ENCODE assay signal across 33 cellular contexts in genomic region chr19:36010402-36010801, GRCh38. TPM values are rescaled to one million over a fixed set of nuclear protein-coding genes. Genes with fewer than 3 reads are reported as not detected.
DNase-seq lines count a peak whose midpoint lies in the region; ATAC-seq and TF ChIP-seq lines count a peak whose summit lies in the region.
"Had no signal": no experiment of that assay in that cellular context is flagged by ENCODE, and none has a peak within 500 bp of the region (broad histone marks: within the 10 kb centered on the region; RNA-seq: fewer than 3 reads in every experiment).

No MANE protein-coding gene starts in this region.

- H3K4me3 Mint-ChIP-seq in activated naive CD8-positive, alpha-beta T cell: peak overlapping the region; percentile 32
- no peak overlapping the region for H3K4me3 Mint-ChIP-seq in activated naive CD8-positive, alpha-beta T cell treated with anti-CD3 and anti-CD28 coated beads for 36 hours
- peak overlapping the region; percentile 79 for H3K4me3 Mint-ChIP-seq in type B pancreatic cell
- H3K4me3 Mint-ChIP-seq: activated CD8-positive, alpha-beta memory T cell treated with anti-CD3 and anti-CD28 coated beads, Interleukin-2, amount 10 ng/mL, durations not matched to agents 7 days and 5 days had no signal

- no peak for ATAC-seq in GM21360 (IDR thresholded peaks at IDR 0.05; ENCODE audit: unreplicated experiment)
- ATAC-seq: activated CD8-positive, alpha-beta memory T cell treated with anti-CD3 and anti-CD28 coated beads, Interleukin-2, amount 10 ng/mL, durations not matched to agents 7 days and 5 days; left cardiac atrium; stimulated activated naive CD8-positive, alpha-beta T cell treated with anti-CD3 and anti-CD28 coated beads, Interleukin-15, Interleukin-2, amounts not matched to agents 100 U/mL and 50 U/mL, for 24 hours had no signal

- DNase-seq in activated naive CD8-positive, alpha-beta T cell treated with anti-CD3 and anti-CD28 coated beads for 36 hours: no peak
- DNase-seq in esophagus muscularis mucosa (ENCODE audit: extremely low spot score): no peak
- no peak for DNase-seq in type B pancreatic cell (ENCODE audit: extremely low spot score, unreplicated experiment)
- DNase-seq in stimulated activated CD4-positive, alpha-beta T cell treated with anti-CD3 and anti-CD28 coated beads, Interleukin-4, amount 100 ng/mL, for 4 hours: no peak
- DNase-seq in NCI-H69 (lab: John Stamatoyannopoulos, UW): no peak
- DNase-seq: activated CD4-positive, alpha-beta T cell treated with anti-CD3 and anti-CD28 coated beads, Interleukin-2, amount 10 ng/mL, durations not matched to agents 7 days and 5 days; activated CD8-positive, alpha-beta memory T cell treated with anti-CD3 and anti-CD28 coated beads, Interleukin-2, amount 10 ng/mL, durations not matched to agents 7 days and 5 days; activated naive CD4-positive, alpha-beta T cell treated with anti-CD3 and anti-CD28 coated beads, Interleukin-2, amount 50 U/mL, for 16 hours; DMS79; endodermal cell; esophagus squamous epithelium; foreskin melanocyte; GDM1; KBM-7; left cardiac atrium; MM.1S; NCI-H1417 treated with DMSO at 0.1 percent for 48 hours; NCI-H2081 treated with DMSO at 0.1 percent for 48 hours; NCI-H345; NCI-H748 treated with DMSO at 0.1 percent for 48 hours; nucleus accumbens; Peyer's patch; SJCRH30; stimulated activated CD4-positive, alpha-beta T cell treated with anti-CD3 and anti-CD28 coated beads, Interleukin-15, amount 100 ng/mL, for 24 hours; stimulated activated naive CD8-positive, alpha-beta T cell treated with anti-CD3 and anti-CD28 coated beads, Interleukin-15, Interleukin-2, amounts not matched to agents 100 U/mL and 50 U/mL, for 24 hours; thyroid gland had no signal

- no peak for TF ChIP-seq CTCF in VCaP (conservative IDR thresholded peaks at IDR 0.05)
- no peak for TF ChIP-seq CTCF in esophagus muscularis mucosa (IDR thresholded peaks at IDR 0.05)
- no peak for TF ChIP-seq CTCF in type B pancreatic cell (conservative IDR thresholded peaks at IDR 0.05)

- no peaks in the 10 kb centered on the region for H3K9me3 ChIP-seq in esophagus muscularis mucosa
- H3K9me3 ChIP-seq: esophagus squamous epithelium, HAP-1, Peyer's patch, SJCRH30, thyroid gland had no signal

- H3K36me3 ChIP-seq in esophagus muscularis mucosa: peaks cover 0 to 1% (median 0%) of the 10 kb centered on the region in 4 donors
- H3K36me3 ChIP-seq: cardiac muscle cell, esophagus squamous epithelium, HAP-1, Peyer's patch, SJCRH30, thyroid gland had no signal

- no peak for TF ChIP-seq POLR2A in esophagus muscularis mucosa (IDR thresholded peaks at IDR 0.05; ENCODE audit: low read depth)

- no peak overlapping the region for H3K4me3 ChIP-seq in esophagus muscularis mucosa
- H3K4me3 ChIP-seq: cardiac muscle cell, HAP-1, hepatocyte, SJCRH30 had no signal

- no peaks in the 10 kb centered on the region for H3K36me3 Mint-ChIP-seq in activated naive CD8-positive, alpha-beta T cell
- peaks cover 11% of the 10 kb centered on the region for H3K36me3 Mint-ChIP-seq in activated naive CD8-positive, alpha-beta T cell treated with anti-CD3 and anti-CD28 coated beads for 36 hours
- peaks cover 4% of the 10 kb centered on the region for H3K36me3 Mint-ChIP-seq in type B pancreatic cell
- H3K36me3 Mint-ChIP-seq: activated CD8-positive, alpha-beta memory T cell treated with anti-CD3 and anti-CD28 coated beads, Interleukin-2, amount 10 ng/mL, durations not matched to agents 7 days and 5 days had no signal

- no peak overlapping the region for H3K27ac Mint-ChIP-seq in activated naive CD8-positive, alpha-beta T cell
- no peak overlapping the region for H3K27ac Mint-ChIP-seq in activated naive CD8-positive, alpha-beta T cell treated with anti-CD3 and anti-CD28 coated beads for 36 hours
- H3K27ac Mint-ChIP-seq in type B pancreatic cell: no peak overlapping the region
- H3K27ac Mint-ChIP-seq: activated CD8-positive, alpha-beta memory T cell treated with anti-CD3 and anti-CD28 coated beads, Interleukin-2, amount 10 ng/mL, durations not matched to agents 7 days and 5 days; endodermal cell had no signal

- peak overlapping the region; percentile 97; the same call in 1 of the 2 replicates for H3K27ac ChIP-seq in VCaP
- H3K27ac ChIP-seq in esophagus muscularis mucosa (replicated peaks in 1 of 4): peak overlapping the region; percentile 20 to 81 (median 80)
- H3K27ac ChIP-seq: cardiac muscle cell, hepatocyte, SJCRH30 had no signal

- peaks cover 34% of the 10 kb centered on the region for H3K4me1 Mint-ChIP-seq in activated naive CD8-positive, alpha-beta T cell (ENCODE audit: low read depth)
- H3K4me1 Mint-ChIP-seq in activated naive CD8-positive, alpha-beta T cell treated with anti-CD3 and anti-CD28 coated beads for 36 hours: peaks cover 28% of the 10 kb centered on the region
- H3K4me1 Mint-ChIP-seq in type B pancreatic cell (ENCODE audit: unreplicated experiment): peaks cover 29% of the 10 kb centered on the region

- intact Hi-C loops in esophagus muscularis mucosa (cut with DNase I): no loop called here

- 90% methylated on average over 11 of the region's 11 CpGs for WGBS in esophagus muscularis mucosa

- no peaks in the 10 kb centered on the region for H3K9me3 Mint-ChIP-seq in activated naive CD8-positive, alpha-beta T cell (ENCODE audit: low read depth)
- H3K9me3 Mint-ChIP-seq in activated naive CD8-positive, alpha-beta T cell treated with anti-CD3 and anti-CD28 coated beads for 36 hours: no peaks in the 10 kb centered on the region
- no peaks in the 10 kb centered on the region for H3K9me3 Mint-ChIP-seq in type B pancreatic cell
- H3K9me3 Mint-ChIP-seq: activated CD4-positive, alpha-beta T cell treated with anti-CD3 and anti-CD28 coated beads, Interleukin-2, amount 10 ng/mL, durations not matched to agents 7 days and 5 days; endodermal cell had no signal

- H3K27me3 Mint-ChIP-seq in activated naive CD8-positive, alpha-beta T cell: no peaks in the 10 kb centered on the region
- H3K27me3 Mint-ChIP-seq in activated naive CD8-positive, alpha-beta T cell treated with anti-CD3 and anti-CD28 coated beads for 36 hours: no peaks in the 10 kb centered on the region
- H3K27me3 Mint-ChIP-seq in type B pancreatic cell: no peaks in the 10 kb centered on the region
- H3K27me3 Mint-ChIP-seq: activated CD4-positive, alpha-beta T cell treated with anti-CD3 and anti-CD28 coated beads, Interleukin-2, amount 10 ng/mL, durations not matched to agents 7 days and 5 days; activated CD8-positive, alpha-beta memory T cell treated with anti-CD3 and anti-CD28 coated beads, Interleukin-2, amount 10 ng/mL, durations not matched to agents 7 days and 5 days had no signal

- peaks cover 24 to 43% (median 38%) of the 10 kb centered on the region in 4 donors for H3K4me1 ChIP-seq in esophagus muscularis mucosa

- H3K27me3 ChIP-seq in esophagus muscularis mucosa: no peaks in the 10 kb centered on the region
- H3K27me3 ChIP-seq: cardiac muscle cell, esophagus squamous epithelium, hepatocyte, Peyer's patch, SJCRH30, thyroid gland had no signal

- TF ChIP-seq EP300 in esophagus muscularis mucosa (IDR thresholded peaks at IDR 0.05): no peak

RNA-seq across cellular contexts. Expression of gene SYNE4, which starts 1.8 kb away (rescaled TPM):
- 1 to 10 TPM in 1 of 2 experiments, under 1 TPM in 1; 0.99 to 1.8 TPM for total RNA-seq in activated naive CD8-positive, alpha-beta T cell treated with anti-CD3 and anti-CD28 coated beads for 36 hours
- 1 to 10 TPM in 1 of 4 donors, not detected in 3; 1.3 TPM for total RNA-seq in esophagus muscularis mucosa
- 8.7 and 14.5 TPM in 2 replicates for total RNA-seq in type B pancreatic cell (ENCODE audit: low replicate concordance)
- total RNA-seq: A673 had no signal

RNA-seq across cellular contexts. Expression of gene ALKBH6, which starts 3.6 kb away (rescaled TPM):
- total RNA-seq in activated naive CD8-positive, alpha-beta T cell treated with anti-CD3 and anti-CD28 coated beads for 36 hours: 10 to 100 TPM; 35.0 to 35.5 TPM
- total RNA-seq in esophagus muscularis mucosa (10 to 100 TPM; 27.0 to 43.6 (median 35.5) TPM), type B pancreatic cell (ENCODE audit: low replicate concordance) (17.8 and 24.8 TPM in 2 replicates)

RNA-seq across cellular contexts. Expression of gene SDHAF1, which starts 15.4 kb away (rescaled TPM):
- total RNA-seq in activated naive CD8-positive, alpha-beta T cell treated with anti-CD3 and anti-CD28 coated beads for 36 hours: 10 to 100 TPM; 22.6 to 23.1 TPM
- total RNA-seq in esophagus muscularis mucosa (10 to 100 TPM; 44.0 to 60.3 (median 50.2) TPM), type B pancreatic cell (ENCODE audit: low replicate concordance) (16.1 and 17.3 TPM in 2 replicates)

RNA-seq across cellular contexts. Expression of gene CLIP3, which starts 22.3 kb away (rescaled TPM):
- total RNA-seq in activated naive CD8-positive, alpha-beta T cell treated with anti-CD3 and anti-CD28 coated beads for 36 hours: under 1 TPM; 0.25 to 0.60 TPM
- 10 to 100 TPM; 39.9 to 73.3 (median 51.4) TPM for total RNA-seq in esophagus muscularis mucosa
- 5.6 and 51.1 TPM in 2 replicates for total RNA-seq in type B pancreatic cell (ENCODE audit: low replicate concordance)

RNA-seq across cellular contexts. Expression of gene THAP8, which starts 43.7 kb away (rescaled TPM):
- total RNA-seq in activated naive CD8-positive, alpha-beta T cell treated with anti-CD3 and anti-CD28 coated beads for 36 hours: 1 to 10 TPM; 2.4 to 2.7 TPM
- total RNA-seq in esophagus muscularis mucosa (10 to 100 TPM in 2 of 4 donors, 1 to 10 TPM in 2; 6.3 to 21.3 (median 12.1) TPM), type B pancreatic cell (ENCODE audit: low replicate concordance) (4.9 and 6.4 TPM in 2 replicates)
